In genomic region chr13:26324294-26324693, GRCh38 we compare ENCODE assay signal across 18 cellular contexts.
DNase-seq lines count a peak whose midpoint lies in the region; ATAC-seq and TF ChIP-seq lines count a peak whose summit lies in the region.
"Had no signal": no experiment of that assay in that cellular context is flagged by ENCODE, and none has a peak within 500 bp of the region (broad histone marks: within the 10 kb centered on the region; RNA-seq: fewer than 3 reads in every experiment).

No MANE protein-coding gene starts in this region.

- H3K27me3 ChIP-seq in SK-N-SH (ENCODE audit: insufficient read depth) (no peaks in the 10 kb centered on the region), left lung (no peaks in the 10 kb centered on the region), gastrocnemius medialis (no peaks in the 10 kb centered on the region)
- H3K27me3 ChIP-seq: BLaER1 had no signal

- no peak overlapping the region for H3K9ac ChIP-seq in SK-N-SH
- H3K9ac ChIP-seq: BLaER1 had no signal

- peaks cover 4% of the 10 kb centered on the region; the same call in 1 of the 2 replicates for H3K9me3 Mint-ChIP-seq in WTC11
- H3K9me3 Mint-ChIP-seq: GM23338 had no signal

- H3K4me3 ChIP-seq in SK-N-SH (ENCODE audit: low read depth in 2 of 2, low read length in 1 of 2): no peak overlapping the region
- H3K4me3 ChIP-seq in left lung: no peak overlapping the region
- H3K4me3 ChIP-seq in gastrocnemius medialis: no peak overlapping the region
- H3K4me3 ChIP-seq: BLaER1, GM23338 had no signal

- DNase-seq in SK-N-SH: no peak
- no peak for DNase-seq in WTC11 (ENCODE audit: low spot score)
- DNase-seq in left lung: no peak
- DNase-seq in gastrocnemius medialis: no peak
- DNase-seq in NCI-H2196 (lab: John Stamatoyannopoulos, UW; ENCODE audit: unreplicated experiment): no peak
- DNase-seq in caudate nucleus (lab: John Stamatoyannopoulos, UW): no peak
- DNase-seq in activated CD4-positive, CD25-positive, alpha-beta regulatory T cell (lab: John Stamatoyannopoulos, UW): no peak
- DNase-seq: 8988T; AML-193; Caco-2; CD8-positive, alpha-beta memory T cell; DND-41; GDM1; H7 had no signal

- in situ Hi-C loops in gastrocnemius medialis (cut with MboI; ENCODE audit: low sequenced_read_pairs in 4 of 4): no loop called here

- H3K9me3 ChIP-seq in SK-N-SH (no peaks in the 10 kb centered on the region), left lung (no peaks in the 10 kb centered on the region), gastrocnemius medialis (no peaks in the 10 kb centered on the region)
- H3K9me3 ChIP-seq: Caco-2 had no signal

- 93% methylated on average over 3 of the region's 3 CpGs for WGBS in SK-N-SH (ENCODE audit: low lambda C conversion rate)

- no peak overlapping the region for H2AFZ ChIP-seq in SK-N-SH (ENCODE audit: low read depth)
- H2AFZ ChIP-seq: GM23338 had no signal

- H3K27ac Mint-ChIP-seq in WTC11: 0 out of 2 replicates have a peak overlapping the region, but pooled peaks have one; percentile 2
- H3K27ac Mint-ChIP-seq: CD8-positive, alpha-beta memory T cell; GM23338 had no signal

- no peak for TF ChIP-seq POLR2A in gastrocnemius medialis (IDR thresholded peaks at IDR 0.05)

- TF ChIP-seq EP300 in SK-N-SH (IDR thresholded peaks at IDR 0.05; ENCODE audit: borderline replicate concordance in 1 of 2, low read depth in 1 of 2, low read length in 1 of 2): no peak

- TF ChIP-seq CTCF in SK-N-SH (IDR thresholded peaks at IDR 0.05): no peak
- TF ChIP-seq CTCF in WTC11 (IDR thresholded peaks at IDR 0.05): no peak
- TF ChIP-seq CTCF in left lung (IDR thresholded peaks at IDR 0.05): no peak
- TF ChIP-seq CTCF in gastrocnemius medialis (IDR thresholded peaks at IDR 0.05 in 4 of 5, conservative IDR thresholded peaks at IDR 0.05 in 1 of 5): no peak

- peaks cover 4% of the 10 kb centered on the region for H3F3A ChIP-seq in SK-N-SH (replicated peaks; ENCODE audit: insufficient read depth)

- H3K27ac ChIP-seq in SK-N-SH (ENCODE audit: low read depth in 2 of 2, low read length in 1 of 2) (no peak overlapping the region), left lung (no peak overlapping the region), gastrocnemius medialis (peak overlapping the region; percentile 75 to 79 (median 78)), caudate nucleus (ENCODE audit: low read depth, low read length) (no peak overlapping the region)
- H3K27ac ChIP-seq: BLaER1 had no signal

- no peak for ATAC-seq in SK-N-SH treated with all-trans-retinoic acid at 6 μM for 48 hours
- ATAC-seq in WTC11: no peak
- peak; percentile 62 for ATAC-seq in left lung
- no peak for ATAC-seq in gastrocnemius medialis
- ATAC-seq: GM23338, HepG2 had no signal

- 0 out of 2 replicates have a peak overlapping the region, but pooled peaks have one; percentile 6 for H3K4me2 ChIP-seq in SK-N-SH
- H3K4me2 ChIP-seq: BLaER1, GM23338 had no signal

- TF ChIP-seq RAD21 in SK-N-SH (IDR thresholded peaks at IDR 0.05; ENCODE audit: low read length): no peak

- H4K20me1 ChIP-seq in SK-N-SH (ENCODE audit: insufficient read depth): peaks cover 25% of the 10 kb centered on the region

- peaks cover 0 to 7% of the 10 kb centered on the region in 2 experiments; a peak in 2 of 4 replicates for H3K4me1 ChIP-seq in SK-N-SH (ENCODE audit: control insufficient read depth in 1 of 2, insufficient read depth in 2 of 2, low read depth in 1 of 2, low read length in 1 of 2)
- H3K4me1 ChIP-seq in left lung: peaks cover 0 to 8% of the 10 kb centered on the region in 2 donors
- H3K4me1 ChIP-seq in gastrocnemius medialis: peaks cover 51 to 64% of the 10 kb centered on the region in 2 donors
- H3K4me1 ChIP-seq: BLaER1 had no signal

- H3K27me3 Mint-ChIP-seq in WTC11 (ENCODE audit: low read depth): no peaks in the 10 kb centered on the region
- H3K27me3 Mint-ChIP-seq: CD8-positive, alpha-beta memory T cell had no signal

- H3K9me2 ChIP-seq in SK-N-SH: no peaks in the 10 kb centered on the region

- POLR2A ChIA-PET in SK-N-SH (lab: Yijun Ruan, JAX): no interaction called here
- POLR2A ChIA-PET in WTC11 (lab: Charles Lee): interaction anchor here (0.6 kb wide), 1 partner anchor 151 kb away, joined by 4 read pairs; no protein-coding TSS in a partner anchor

- H3K79me2 ChIP-seq in SK-N-SH (ENCODE audit: insufficient read depth): peaks cover 59% of the 10 kb centered on the region

- intact Hi-C loops in left lung (cut with DNase I) (no loop called here), gastrocnemius medialis (cut with DNase I; ENCODE audit: low total_unique reads) (no loop called here)

- CTCF ChIA-PET in SK-N-SH (lab: Yijun Ruan, JAX) (no interaction called here), WTC11 (lab: Charles Lee) (no interaction called here)

- no peaks in the 10 kb centered on the region; the same call in 1 of the 2 replicates for H3K36me3 Mint-ChIP-seq in WTC11

- H3K36me3 ChIP-seq in SK-N-SH (replicated peaks in 1 of 2; ENCODE audit: control insufficient read depth in 1 of 2, insufficient read depth in 2 of 2, low read length in 1 of 2) (no peaks in the 10 kb centered on the region), left lung (no peaks in the 10 kb centered on the region), gastrocnemius medialis (no peaks in the 10 kb centered on the region)
- H3K36me3 ChIP-seq: BLaER1 had no signal

- peaks cover 26% of the 10 kb centered on the region for H3K4me1 Mint-ChIP-seq in WTC11

- H3K4me3 Mint-ChIP-seq in WTC11: no peak overlapping the region
- H3K4me3 Mint-ChIP-seq: CD8-positive, alpha-beta memory T cell; GM23338 had no signal

TF ChIP-seq in SK-N-SH, 30 proteins besides CTCF, POLR2A, EP300 and RAD21 (continues in another document):
- no peak for TF ChIP-seq NFIC (IDR thresholded peaks at IDR 0.05; ENCODE audit: borderline replicate concordance)
- TF ChIP-seq, protein P1, sequence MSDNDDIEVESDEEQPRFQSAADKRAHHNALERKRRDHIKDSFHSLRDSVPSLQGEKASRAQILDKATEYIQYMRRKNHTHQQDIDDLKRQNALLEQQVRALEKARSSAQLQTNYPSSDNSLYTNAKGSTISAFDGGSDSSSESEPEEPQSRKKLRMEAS (IDR thresholded peaks at IDR 0.05; ENCODE audit: low read depth): no peak
- no peak for TF ChIP-seq GABPA (IDR thresholded peaks at IDR 0.05; ENCODE audit: low read depth)
- no peak for TF ChIP-seq MEF2A (IDR thresholded peaks at IDR 0.05; ENCODE audit: borderline replicate concordance, low read depth)
- TF ChIP-seq RCOR1 (IDR thresholded peaks at IDR 0.05; ENCODE audit: low read length): no peak
- no peak for TF ChIP-seq MXI1 (IDR thresholded peaks at IDR 0.05; ENCODE audit: low read depth, low read length)
- no peak for TF ChIP-seq FOSL2 (IDR thresholded peaks at IDR 0.05; ENCODE audit: borderline replicate concordance, low read depth)
- no peak for TF ChIP-seq ELF1 (IDR thresholded peaks at IDR 0.05)
- no peak for TF ChIP-seq CHD2 (IDR thresholded peaks at IDR 0.05; ENCODE audit: low read length, partially characterized antibody)

TF ChIP-seq in SK-N-SH treated with all-trans-retinoic acid at 6 μM for 48 hours, 23 proteins besides CTCF, POLR2A, EP300 and RAD21 (continues in another document):
- TF ChIP-seq, protein P2, sequence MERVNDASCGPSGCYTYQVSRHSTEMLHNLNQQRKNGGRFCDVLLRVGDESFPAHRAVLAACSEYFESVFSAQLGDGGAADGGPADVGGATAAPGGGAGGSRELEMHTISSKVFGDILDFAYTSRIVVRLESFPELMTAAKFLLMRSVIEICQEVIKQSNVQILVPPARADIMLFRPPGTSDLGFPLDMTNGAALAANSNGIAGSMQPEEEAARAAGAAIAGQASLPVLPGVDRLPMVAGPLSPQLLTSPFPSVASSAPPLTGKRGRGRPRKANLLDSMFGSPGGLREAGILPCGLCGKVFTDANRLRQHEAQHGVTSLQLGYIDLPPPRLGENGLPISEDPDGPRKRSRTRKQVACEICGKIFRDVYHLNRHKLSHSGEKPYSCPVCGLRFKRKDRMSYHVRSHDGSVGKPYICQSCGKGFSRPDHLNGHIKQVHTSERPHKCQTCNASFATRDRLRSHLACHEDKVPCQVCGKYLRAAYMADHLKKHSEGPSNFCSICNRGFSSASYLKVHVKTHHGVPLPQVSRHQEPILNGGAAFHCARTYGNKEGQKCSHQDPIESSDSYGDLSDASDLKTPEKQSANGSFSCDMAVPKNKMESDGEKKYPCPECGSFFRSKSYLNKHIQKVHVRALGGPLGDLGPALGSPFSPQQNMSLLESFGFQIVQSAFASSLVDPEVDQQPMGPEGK (CRISPR knock-in tag; IDR thresholded peaks at IDR 0.05; ENCODE audit: borderline replicate concordance): no peak
- TF ChIP-seq SNAI2 (CRISPR knock-in tag; IDR thresholded peaks at IDR 0.05): no peak

TF ChIP-seq in WTC11, 78 proteins besides CTCF, POLR2A, EP300 and RAD21 (continues in another document):
- TF ChIP-seq, protein P3, sequence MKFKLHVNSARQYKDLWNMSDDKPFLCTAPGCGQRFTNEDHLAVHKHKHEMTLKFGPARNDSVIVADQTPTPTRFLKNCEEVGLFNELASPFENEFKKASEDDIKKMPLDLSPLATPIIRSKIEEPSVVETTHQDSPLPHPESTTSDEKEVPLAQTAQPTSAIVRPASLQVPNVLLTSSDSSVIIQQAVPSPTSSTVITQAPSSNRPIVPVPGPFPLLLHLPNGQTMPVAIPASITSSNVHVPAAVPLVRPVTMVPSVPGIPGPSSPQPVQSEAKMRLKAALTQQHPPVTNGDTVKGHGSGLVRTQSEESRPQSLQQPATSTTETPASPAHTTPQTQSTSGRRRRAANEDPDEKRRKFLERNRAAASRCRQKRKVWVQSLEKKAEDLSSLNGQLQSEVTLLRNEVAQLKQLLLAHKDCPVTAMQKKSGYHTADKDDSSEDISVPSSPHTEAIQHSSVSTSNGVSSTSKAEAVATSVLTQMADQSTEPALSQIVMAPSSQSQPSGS (CRISPR knock-in tag; IDR thresholded peaks at IDR 0.05; ENCODE audit: borderline replicate concordance, low read depth): no peak
- TF ChIP-seq ZNF512 (CRISPR knock-in tag; IDR thresholded peaks at IDR 0.05; ENCODE audit: borderline replicate concordance) (no peak), IRF2 (CRISPR knock-in tag; IDR thresholded peaks at IDR 0.05; ENCODE audit: borderline replicate concordance, low read depth) (no peak), GRHL2 (CRISPR knock-in tag; IDR thresholded peaks at IDR 0.05; ENCODE audit: insufficient replicate concordance, severe bottlenecking) (no peak)

Comparison
In these comparisons a context has a peak if more than half of its experiments do, and no peak if none do; other contexts are left out.
1. H3K27ac ChIP-seq: peak in gastrocnemius medialis (4 of 4); none in SK-N-SH (0 of 2), left lung (0 of 2) and caudate nucleus (single experiment).